21 cellular contexts compared by ENCODE assay signal in genomic region chr6:136579800-136580199, GRCh38. TPM values are rescaled to one million over a fixed set of nuclear protein-coding genes. Genes with fewer than 3 reads are reported as not detected.
A peak's percentile ranks its signal among the peaks of the same experiment; 100 is the strongest.
DNase-seq lines count a peak whose midpoint lies in the region; ATAC-seq and TF ChIP-seq lines count a peak whose summit lies in the region.
"Had no signal": no experiment of that assay in that cellular context is flagged by ENCODE, and none has a peak within 500 bp of the region (broad histone marks: within the 10 kb centered on the region; RNA-seq: fewer than 3 reads in every experiment).

No MANE protein-coding gene starts in this region.

- H3K4me1 ChIP-seq in mammary epithelial cell (ENCODE audit: insufficient read depth, low read length): peaks cover 4% of the 10 kb centered on the region
- H3K4me1 ChIP-seq in gastroesophageal sphincter: peaks cover 2 to 18% (median 7%) of the 10 kb centered on the region in 3 donors

- intact Hi-C loops in MCF 10A (cut with micrococcal nuclease) (no loop called here), mammary epithelial cell (cut with micrococcal nuclease) (no loop called here)

- in situ Hi-C loops in mammary epithelial cell (cut with MboI; ENCODE audit: low sequenced_read_pairs in 2 of 2): loop anchor here in 1 of 2 donors (10.0 kb wide), 1 partner anchor 215 kb away; the partner anchor contains the start of gene MAP3K5

- POLR2A ChIA-PET in MCF 10A (lab: Yijun Ruan, JAX): interaction anchor here (0.7 to 1.4 kb wide), 4 partner anchors 22 to 212 kb away, joined by 3 to 4 read pairs (median 3); partner anchors contain the start of genes MAP3K5 and MAP7

- peaks cover 15% of the 10 kb centered on the region for H3K4me1 Mint-ChIP-seq in MCF 10A (ENCODE audit: insufficient read depth, unreplicated experiment)
- H3K4me1 Mint-ChIP-seq: CD8-positive, alpha-beta memory T cell had no signal

- H3K27me3 ChIP-seq in mammary epithelial cell (ENCODE audit: insufficient read depth, low read length): no peaks in the 10 kb centered on the region
- no peaks in the 10 kb centered on the region for H3K27me3 ChIP-seq in gastroesophageal sphincter

- no peaks in the 10 kb centered on the region for H3K27me3 Mint-ChIP-seq in MCF 10A (ENCODE audit: insufficient read depth, unreplicated experiment)
- H3K27me3 Mint-ChIP-seq: CD8-positive, alpha-beta memory T cell had no signal

- H3K9me3 ChIP-seq in mammary epithelial cell (replicated peaks; ENCODE audit: insufficient read depth, low read length): no peaks in the 10 kb centered on the region
- H3K9me3 ChIP-seq in gastroesophageal sphincter: no peaks in the 10 kb centered on the region

- peak overlapping the region; percentile 49 for H3K27ac Mint-ChIP-seq in MCF 10A (ENCODE audit: low read depth, unreplicated experiment)

- TF ChIP-seq CTCF in MCF 10A (IDR thresholded peaks at IDR 0.05; ENCODE audit: unreplicated experiment): no peak
- no peak for TF ChIP-seq CTCF in mammary epithelial cell (conservative IDR thresholded peaks at IDR 0.05 in 1 of 2, IDR thresholded peaks at IDR 0.05 in 1 of 2; ENCODE audit: extremely low read depth in 1 of 2, insufficient read depth in 1 of 2, low read depth in 1 of 2, low read length in 2 of 2)
- no peak for TF ChIP-seq CTCF in VCaP (conservative IDR thresholded peaks at IDR 0.05)
- TF ChIP-seq CTCF in fibroblast of pulmonary artery (IDR thresholded peaks at IDR 0.05; ENCODE audit: low read length, missing control alignments): no peak
- no peak for TF ChIP-seq CTCF in gastroesophageal sphincter (IDR thresholded peaks at IDR 0.05)

- no peaks in the 10 kb centered on the region for H3K9me3 Mint-ChIP-seq in MCF 10A (ENCODE audit: unreplicated experiment)
- H3K9me3 Mint-ChIP-seq: CD8-positive, alpha-beta memory T cell had no signal

- H3K4me3 Mint-ChIP-seq in MCF 10A (ENCODE audit: unreplicated experiment): no peak overlapping the region
- H3K4me3 Mint-ChIP-seq: CD8-positive, alpha-beta memory T cell had no signal

- TF ChIP-seq EP300 in gastroesophageal sphincter (IDR thresholded peaks at IDR 0.05): no peak

- no peaks in the 10 kb centered on the region for H3K79me2 ChIP-seq in mammary epithelial cell (ENCODE audit: insufficient read depth, low read length)

- CTCF ChIA-PET in MCF 10A (lab: Yijun Ruan, JAX) (interaction anchor here (0.6 to 2.0 kb wide), 3 partner anchors 78 to 248 kb away, joined by 3 to 10 read pairs (median 3); partner anchors contain the start of gene MAP3K5), mammary epithelial cell (lab: Charles Lee; ENCODE audit: low non-redundant PET) (no interaction called here)

- ATAC-seq in gastroesophageal sphincter: no peak
- ATAC-seq: PC-3 had no signal

- no TSS peak for BruUV-seq in MCF 10A (replicated peaks; lab: Mats Ljungman, UMichigan)
- BruUV-seq in mammary epithelial cell (replicated peaks; lab: Mats Ljungman, UMichigan): no TSS peak

- no peak overlapping the region for H3K4me3 ChIP-seq in mammary epithelial cell (replicated peaks in 1 of 3; ENCODE audit: insufficient read depth in 1 of 3, low read depth in 2 of 3, low read length in 3 of 3)
- H3K4me3 ChIP-seq in fibroblast of pulmonary artery (replicated peaks; ENCODE audit: low read depth, low read length): no peak overlapping the region
- H3K4me3 ChIP-seq in gastroesophageal sphincter: no peak overlapping the region
- H3K4me3 ChIP-seq: SK-N-MC had no signal

- H3K4me2 ChIP-seq in mammary epithelial cell (ENCODE audit: insufficient read depth, low read depth, low read length): no peak overlapping the region

- no peaks in the 10 kb centered on the region for H4K20me1 ChIP-seq in mammary epithelial cell (ENCODE audit: insufficient read depth, low read length)

- peaks cover 39% of the 10 kb centered on the region for H3K36me3 Mint-ChIP-seq in MCF 10A (ENCODE audit: insufficient read depth, unreplicated experiment)

- H3K27ac ChIP-seq in mammary epithelial cell (ENCODE audit: insufficient read depth, low read depth, low read length) (no peak overlapping the region), VCaP (peak overlapping the region; percentile 1; the same call in 1 of the 2 replicates), gastroesophageal sphincter (no peak overlapping the region)
- H3K27ac ChIP-seq: C4-2B, SK-N-MC had no signal

- TF ChIP-seq POLR2A in gastroesophageal sphincter (IDR thresholded peaks at IDR 0.05): no peak

- peak; percentile 84 for DNase-seq in MCF 10A (ENCODE audit: unreplicated experiment)
- no peak for DNase-seq in mammary epithelial cell
- DNase-seq in fibroblast of pulmonary artery (ENCODE audit: low read depth): peak; percentile 76
- no peak for DNase-seq in OCI-M2 (lab: John Stamatoyannopoulos, UW; ENCODE audit: unreplicated experiment)
- no peak for DNase-seq in cortex of kidney (lab: John Stamatoyannopoulos, UW)
- DNase-seq: 8988T; CD8-positive, alpha-beta memory T cell; GDM1; KG1; NCI-H1417; NCI-H187; NCI-H446 treated with DMSO at 0.1 percent for 48 hours; NCI-H526 treated with DMSO at 0.1 percent for 48 hours; PC-3; RPMI8226; SHP77 treated with DMSO at 0.1 percent for 48 hours; SW 1271 had no signal

- H3K9ac ChIP-seq in mammary epithelial cell (ENCODE audit: insufficient read depth, low read length): no peak overlapping the region

- 20% methylated on average over 2 of the region's 2 CpGs for WGBS in mammary epithelial cell (ENCODE audit: low coverage, missing lambda C conversion rate)
- 77 to 93% methylated on average over 2 of the region's 2 CpGs for WGBS in gastroesophageal sphincter (ENCODE audit: low coverage in 1 of 2), 2 donors

- H2AFZ ChIP-seq in mammary epithelial cell (ENCODE audit: low read depth, low read length): no peak overlapping the region

- dilution Hi-C loops in mammary epithelial cell (cut with HindIII; ENCODE audit: low sequenced_read_pairs): loop anchor here (5.0 kb wide), 1 partner anchor 58 kb away; no protein-coding TSS in a partner anchor

- H3K36me3 ChIP-seq in mammary epithelial cell (ENCODE audit: insufficient read depth, low read length) (no peaks in the 10 kb centered on the region), gastroesophageal sphincter (peaks cover 0 to 66% of the 10 kb centered on the region in 2 donors)

RNA-seq across cellular contexts. Expression of gene MAP7, which starts 29.6 kb away (rescaled TPM):
- 15.4 and 17.2 TPM in 2 replicates for total RNA-seq in MCF 10A (2022)
- 10 to 100 TPM; 38.2 to 39.0 TPM for total RNA-seq in mammary epithelial cell
- 10.6 TPM for polyA plus RNA-seq in mammary epithelial cell
- 15.2 TPM for polyA minus RNA-seq in mammary epithelial cell
- 1 to 10 TPM; 1.1 to 6.7 (median 4.3) TPM for total RNA-seq in gastroesophageal sphincter

Comparison
In these comparisons a context has a peak if more than half of its experiments do, and no peak if none do; other contexts are left out.
1. DNase-seq: peak in MCF 10A (single experiment) and fibroblast of pulmonary artery (single experiment); none in mammary epithelial cell (single experiment), OCI-M2 (single experiment) and cortex of kidney (single experiment).